In genomic region chr17:42050360-42051012, GRCh38 we compare ENCODE assay signal across 8 cellular contexts. TPM values are rescaled to one million over a fixed set of nuclear protein-coding genes. Genes with fewer than 3 reads are reported as not detected.
DNase-seq lines count a peak whose midpoint lies in the region; ATAC-seq and TF ChIP-seq lines count a peak whose summit lies in the region.

Gene C17orf113 (minus strand): TSS chr17:42050601. CDS start chr17:42043376, 7,225 bp downstream.

- POLR2A ChIA-PET in naive thymus-derived CD8-positive, alpha-beta T cell (lab: Charles Lee): interaction anchor here (1.5 kb wide), 1 partner anchor 10 kb away, joined by 4 read pairs; no protein-coding TSS in a partner anchor

- H3K36me3 ChIP-seq in fibroblast of lung (ENCODE audit: control insufficient read depth, insufficient read depth, low read length) (no peaks in the 10 kb centered on the region), thyroid gland (no peaks in the 10 kb centered on the region)

- no peaks in the 10 kb centered on the region for H3K4me1 ChIP-seq in fibroblast of lung (ENCODE audit: control insufficient read depth, extremely low read depth, insufficient read depth, low read length)
- H3K4me1 ChIP-seq in thyroid gland: peaks cover 4 to 11% of the 10 kb centered on the region in 2 donors

- intact Hi-C loops in thyroid gland (cut with DNase I): no loop called here

- H4K20me1 ChIP-seq in fibroblast of lung (ENCODE audit: control insufficient read depth, extremely low read depth, insufficient read depth, low read length): no peaks in the 10 kb centered on the region

- H3K4me3 ChIP-seq in AG10803 (ENCODE audit: low read length) (peak within 1 kb of the TSS; percentile 46), fibroblast of lung (replicated peaks in 1 of 4; ENCODE audit: control extremely low read depth in 1 of 4, insufficient read depth in 1 of 4, low read depth in 3 of 4, low read length in 4 of 4) (peak within 1 kb of the TSS; percentile 15 to 53 (median 38)), thyroid gland (replicated peaks in 1 of 3) (peak within 1 kb of the TSS; percentile 26 to 65 (median 61))

- peak in 1 of 2 donors; percentile 52 for TF ChIP-seq POLR2A in thyroid gland (IDR thresholded peaks at IDR 0.05)

- DNase-seq in AG10803 (ENCODE audit: low read depth): peak; percentile 21
- peak; percentile 69 for DNase-seq in NCI-H748 (lab: John Stamatoyannopoulos, UW; ENCODE audit: unreplicated experiment)
- DNase-seq in activated T-cell treated with anti-CD3 and anti-CD28 coated beads, Interleukin-2, amount 50 U/mL, for 24 hours: peak; percentile 69
- DNase-seq in fibroblast of lung (ENCODE audit: low read depth in 2 of 2): peak; percentile 13 to 22
- DNase-seq in naive thymus-derived CD8-positive, alpha-beta T cell: peak; percentile 34 to 81 (median 55)
- peak; percentile 74 to 78 for DNase-seq in thyroid gland
- no peak for DNase-seq in GF-D8 (lab: John Stamatoyannopoulos, UW)

- peaks cover 10% of the 10 kb centered on the region for H3K4me1 Mint-ChIP-seq in activated T-cell treated with anti-CD3 and anti-CD28 coated beads, Interleukin-2, amount 50 U/mL, for 24 hours (ENCODE audit: low read depth)
- peaks cover 6 to 9% (median 7%) of the 10 kb centered on the region in 4 donors for H3K4me1 Mint-ChIP-seq in naive thymus-derived CD8-positive, alpha-beta T cell

- ATAC-seq in GM19025 (IDR thresholded peaks at IDR 0.05; ENCODE audit: low read depth, unreplicated experiment): peak; percentile 55
- ATAC-seq in naive thymus-derived CD8-positive, alpha-beta T cell: peak; percentile 85 to 86

- peak within 1 kb of the TSS; percentile 64 for H3K4me2 ChIP-seq in fibroblast of lung (ENCODE audit: extremely low read depth, insufficient read depth, low read length)

- TF ChIP-seq CTCF in AG10803 (conservative IDR thresholded peaks at IDR 0.05; ENCODE audit: low read length) (no peak), fibroblast of lung (conservative IDR thresholded peaks at IDR 0.05 in 1 of 2, IDR thresholded peaks at IDR 0.05 in 1 of 2; ENCODE audit: low read depth in 1 of 2, low read length in 2 of 2) (peak; percentile 12 to 27), thyroid gland (IDR thresholded peaks at IDR 0.05) (peak in 3 of 6 experiments; percentile 17 to 60 (median 37))

- H3K9ac ChIP-seq in fibroblast of lung (ENCODE audit: insufficient read depth, low read length): peak within 1 kb of the TSS; percentile 49

- H3K27ac Mint-ChIP-seq in activated T-cell treated with anti-CD3 and anti-CD28 coated beads, Interleukin-2, amount 50 U/mL, for 24 hours: no peak within 1 kb of the TSS
- peak within 1 kb of the TSS in 6 of 10 donors; percentile 31 to 81 (median 56) for H3K27ac Mint-ChIP-seq in naive thymus-derived CD8-positive, alpha-beta T cell

- no peaks in the 10 kb centered on the region for H3K36me3 Mint-ChIP-seq in activated T-cell treated with anti-CD3 and anti-CD28 coated beads, Interleukin-2, amount 50 U/mL, for 24 hours (ENCODE audit: low read depth)
- H3K36me3 Mint-ChIP-seq in naive thymus-derived CD8-positive, alpha-beta T cell: no peaks in the 10 kb centered on the region

- H3K9me3 Mint-ChIP-seq in activated T-cell treated with anti-CD3 and anti-CD28 coated beads, Interleukin-2, amount 50 U/mL, for 24 hours: no peaks in the 10 kb centered on the region
- no peaks in the 10 kb centered on the region for H3K9me3 Mint-ChIP-seq in naive thymus-derived CD8-positive, alpha-beta T cell

- H3K79me2 ChIP-seq in fibroblast of lung (ENCODE audit: control insufficient read depth, insufficient read depth, low read length): no peaks in the 10 kb centered on the region

- H3K9me3 ChIP-seq in fibroblast of lung (ENCODE audit: control insufficient read depth, insufficient read depth, low read depth, low read length): no peaks in the 10 kb centered on the region
- no peaks in the 10 kb centered on the region for H3K9me3 ChIP-seq in thyroid gland

- H3K4me3 Mint-ChIP-seq in activated T-cell treated with anti-CD3 and anti-CD28 coated beads, Interleukin-2, amount 50 U/mL, for 24 hours: peak within 1 kb of the TSS; percentile 68
- peak within 1 kb of the TSS; percentile 67 to 89 (median 81) for H3K4me3 Mint-ChIP-seq in naive thymus-derived CD8-positive, alpha-beta T cell

- H3K27ac ChIP-seq in fibroblast of lung (ENCODE audit: insufficient read depth, low read length): no peak within 1 kb of the TSS
- peak within 1 kb of the TSS; percentile 21 to 70 (median 67) for H3K27ac ChIP-seq in thyroid gland

- WGBS in thyroid gland, 2 donors: 0 to 4% methylated on average over 2 to 20 of the region's 67 CpGs

- peaks cover 50% of the 10 kb centered on the region for H3K27me3 Mint-ChIP-seq in activated T-cell treated with anti-CD3 and anti-CD28 coated beads, Interleukin-2, amount 50 U/mL, for 24 hours
- peaks cover 9 to 47% (median 23%) of the 10 kb centered on the region in 5 donors for H3K27me3 Mint-ChIP-seq in naive thymus-derived CD8-positive, alpha-beta T cell

- H3K27me3 ChIP-seq in fibroblast of lung (ENCODE audit: control insufficient read depth, insufficient read depth, low read length) (peaks cover 31% of the 10 kb centered on the region), thyroid gland (no peaks in the 10 kb centered on the region)

- peak within 1 kb of the TSS; percentile 21 for H2AFZ ChIP-seq in fibroblast of lung (ENCODE audit: low read length)

RNA-seq across cellular contexts. Expression of gene C17orf113, which starts in this region (rescaled TPM):
- total RNA-seq in fibroblast of lung: 0.26 and 0.66 TPM in 2 replicates
- 0.02 and 0.07 TPM in 2 replicates for polyA plus RNA-seq in fibroblast of lung
- polyA plus RNA-seq in fibroblast of lung (2012): 0.02 and 0.21 TPM in 2 replicates
- polyA minus RNA-seq in fibroblast of lung (ENCODE audit: low replicate concordance): not detected in 2 replicates
- under 1 TPM; 0.52 to 0.94 TPM for total RNA-seq in naive thymus-derived CD8-positive, alpha-beta T cell
- polyA plus RNA-seq in naive thymus-derived CD8-positive, alpha-beta T cell: under 1 TPM; 0.09 to 0.33 (median 0.13) TPM
- total RNA-seq in thyroid gland: 1 to 10 TPM; 1.2 to 3.7 (median 2.1) TPM

Comparison
In these comparisons a context has a peak if more than half of its experiments do, and no peak if none do; other contexts are left out.
1. Peak in DNase-seq, H3K4me3 ChIP-seq, H3K9ac ChIP-seq and H3K4me2 ChIP-seq in fibroblast of lung; RNA of the gene not detected or under 1 TPM.
2. Peak in DNase-seq and ATAC-seq in naive thymus-derived CD8-positive, alpha-beta T cell; RNA of the gene not detected or under 1 TPM.